Comparison of ENCODE assay signal across 21 cellular contexts in the genomic region with DNA sequence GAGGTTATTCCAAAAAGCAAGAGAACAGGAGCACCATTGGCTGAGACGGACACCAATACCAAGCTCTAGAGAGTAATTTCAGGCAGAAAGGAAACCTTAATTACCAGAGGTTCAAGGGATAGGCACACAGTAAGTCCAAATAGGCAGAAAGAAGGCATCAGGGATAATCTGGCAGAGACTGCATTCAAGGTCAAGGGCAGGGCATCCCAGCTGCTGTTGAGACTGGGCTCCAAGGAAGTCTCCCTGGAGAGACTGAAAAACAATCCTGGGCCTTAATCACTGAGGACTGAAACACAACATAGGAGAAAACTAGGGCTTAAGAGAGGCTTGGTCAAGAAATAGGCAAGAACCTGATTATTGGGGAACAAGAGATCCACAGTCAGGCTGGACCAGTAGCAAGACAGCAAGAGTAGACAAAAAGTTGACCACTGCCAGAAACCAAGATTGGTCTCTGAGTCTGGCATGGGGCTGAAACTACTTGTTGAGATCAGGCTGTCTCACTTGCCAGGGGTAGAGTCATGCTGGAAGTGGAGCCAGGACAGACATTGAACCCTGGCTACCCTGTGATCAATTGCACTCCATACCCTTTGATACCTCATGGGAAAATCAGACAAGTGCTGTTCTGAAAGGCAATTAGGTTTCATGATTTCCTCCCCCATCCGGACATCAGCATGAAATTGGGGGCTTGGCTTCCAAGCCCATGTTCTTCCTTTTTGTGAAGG.
DNase-seq lines count a peak whose midpoint lies in the region; ATAC-seq, FAIRE-seq and TF ChIP-seq lines count a peak whose summit lies in the region.
"Had no signal": no experiment of that assay in that cellular context is flagged by ENCODE, and none has a peak within 500 bp of the region (broad histone marks: within the 10 kb centered on the region; RNA-seq: fewer than 3 reads in every experiment).

No MANE protein-coding gene starts in this region.

- H3K27ac ChIP-seq in H1 (ENCODE audit: low read depth, low read length) = no peak overlapping the region
- no peak overlapping the region for H3K27ac ChIP-seq in neuronal stem cell (replicated peaks; ENCODE audit: low read length)
- H3K27ac ChIP-seq: PC-9, SK-N-MC had no signal

- H3K9ac ChIP-seq in H1 (replicated peaks in 1 of 4; ENCODE audit: extremely low read depth in 1 of 4, low read depth in 3 of 4, low read length in 3 of 4) (no peak overlapping the region), neuronal stem cell (ENCODE audit: low read depth, low read length, poor library complexity) (no peak overlapping the region)

- H3K9me3 ChIP-seq in H1 (ENCODE audit: insufficient read depth in 2 of 2, low read depth in 1 of 2, low read length in 1 of 2) = no peaks in the 10 kb centered on the region
- no peaks in the 10 kb centered on the region for H3K9me3 ChIP-seq in neuronal stem cell (replicated peaks in 1 of 2; ENCODE audit: control insufficient read depth in 2 of 2, insufficient read depth in 1 of 2, low read depth in 1 of 2, low read length in 2 of 2)

- no peaks in the 10 kb centered on the region; a peak in 1 of 7 replicates for H3K27me3 ChIP-seq in H1 (replicated peaks in 1 of 4; ENCODE audit: control insufficient read depth in 3 of 4, extremely low read depth in 1 of 4, insufficient read depth in 3 of 4, low read length in 3 of 4)
- no peaks in the 10 kb centered on the region for H3K27me3 ChIP-seq in neuronal stem cell (ENCODE audit: control insufficient read depth in 3 of 3, insufficient read depth in 3 of 3, low read depth in 1 of 3, low read length in 3 of 3)

- H3K4me3 ChIP-seq in H1 (ENCODE audit: extremely low read depth in 1 of 4, insufficient read depth in 2 of 4, low read depth in 3 of 4, low read length in 4 of 4) (no peak overlapping the region), neuronal stem cell (ENCODE audit: low read length in 2 of 2) (no peak overlapping the region)
- H3K4me3 ChIP-seq: PC-9, SK-N-MC had no signal

- H3K14ac ChIP-seq in H1 (ENCODE audit: insufficient read length) (no peak overlapping the region), neuronal stem cell (ENCODE audit: low read length) (no peak overlapping the region)

- no peak overlapping the region for H3K23ac ChIP-seq in H1 (ENCODE audit: insufficient read length)
- H3K23ac ChIP-seq in neuronal stem cell (ENCODE audit: low read depth, low read length, poor library complexity) = no peak overlapping the region

- CTCF ChIA-PET in H1 (lab: Charles Lee; ENCODE audit: partially characterized antibody) = interaction anchor here (1.1 to 1.8 kb wide), 2 partner anchors 9 to 662 kb away, joined by 3 to 10 read pairs; no protein-coding TSS in a partner anchor

- POLR2A ChIA-PET in H1 (lab: Charles Lee; ENCODE audit: partially characterized antibody) = no interaction called here

- peak; percentile 24 for ATAC-seq in Right ventricle myocardium superior (ENCODE audit: poor library complexity)
- ATAC-seq in left cardiac atrium = no peak
- no peak for ATAC-seq in GM19397 (IDR thresholded peaks at IDR 0.05; ENCODE audit: unreplicated experiment)
- ATAC-seq in HG03378 (IDR thresholded peaks at IDR 0.05; ENCODE audit: unreplicated experiment) = no peak

- TF ChIP-seq POLR2A in H1 (IDR thresholded peaks at IDR 0.05; ENCODE audit: control extremely low read depth in 1 of 2, low read depth in 2 of 2, low read length in 2 of 2) = no peak

- H2BK20ac ChIP-seq in H1 (ENCODE audit: low read length) = no peak overlapping the region

- no peak overlapping the region for H4K91ac ChIP-seq in H1 (replicated peaks; ENCODE audit: insufficient read length, low read length)
- no peak overlapping the region for H4K91ac ChIP-seq in neuronal stem cell (ENCODE audit: low read depth, low read length, poor library complexity)

- no peak overlapping the region for H2BK12ac ChIP-seq in H1 (ENCODE audit: low read depth, low read length)
- peak overlapping the region; percentile 5 for H2BK12ac ChIP-seq in neuronal stem cell (ENCODE audit: low read length)

- no peak overlapping the region for H2BK120ac ChIP-seq in H1 (replicated peaks; ENCODE audit: low read depth, low read length)
- H2BK120ac ChIP-seq in neuronal stem cell (ENCODE audit: low read depth, low read length) = no peak overlapping the region

- no peak for TF ChIP-seq CTCF in H1 (IDR thresholded peaks at IDR 0.05; ENCODE audit: control extremely low read depth in 1 of 3, insufficient read depth in 1 of 3, low read depth in 1 of 3, low read length in 3 of 3)

- no peak overlapping the region for H3K4me2 ChIP-seq in H1 (ENCODE audit: insufficient read depth in 1 of 2, low read depth in 2 of 2, low read length in 2 of 2)
- H3K4me2 ChIP-seq in neuronal stem cell (ENCODE audit: insufficient read depth, low read length, poor library complexity, severe bottlenecking) = no peak overlapping the region
- H3K4me2 ChIP-seq: PC-9 had no signal

- H4K20me1 ChIP-seq in H1 (replicated peaks in 1 of 2; ENCODE audit: control insufficient read depth in 1 of 2, insufficient read depth in 2 of 2, low read length in 2 of 2) = no peaks in the 10 kb centered on the region

- H4K8ac ChIP-seq in H1 (ENCODE audit: extremely low read depth, insufficient read depth, low read length) (no peak overlapping the region), neuronal stem cell (ENCODE audit: low read depth, low read length) (no peak overlapping the region)

- H2AK5ac ChIP-seq in H1 (ENCODE audit: low read depth, low read length) (no peak overlapping the region), neuronal stem cell (ENCODE audit: low read depth, low read length) (peak overlapping the region; percentile 65)

- no peaks in the 10 kb centered on the region for H3K4me1 ChIP-seq in H1 (replicated peaks in 1 of 4; ENCODE audit: control insufficient read depth in 3 of 4, insufficient read depth in 4 of 4, low read length in 3 of 4)
- peaks cover 27 to 28% of the 10 kb centered on the region in 2 donors for H3K4me1 ChIP-seq in neuronal stem cell (ENCODE audit: control insufficient read depth in 2 of 2, insufficient read depth in 1 of 2, low read depth in 1 of 2, low read length in 2 of 2)

- H3K23me2 ChIP-seq in H1 (ENCODE audit: low read depth, low read length) = no peaks in the 10 kb centered on the region

- H2BK5ac ChIP-seq in H1 (ENCODE audit: low read depth, low read length) (no peak overlapping the region), neuronal stem cell (ENCODE audit: low read length) (no peak overlapping the region)

- DNase-seq in Right ventricle myocardium superior (no peak), left cardiac atrium (no peak), H1 (ENCODE audit: low read depth in 1 of 2, low spot score in 2 of 2) (no peak), neuronal stem cell (ENCODE audit: low spot score) (no peak), HCEC 1CT (no peak)
- DNase-seq: CD4-positive, alpha-beta T cell; COR-L47; DMS53; Karpas-422; NCI-H1105; NCI-H1436 treated with DMSO at 0.1 percent for 48 hours; NCI-H1930; NCI-H2107; NCI-H524; NCI-H748 treated with DMSO at 0.1 percent for 48 hours; PC-9; SHP77 treated with DMSO at 0.1 percent for 48 hours had no signal

- intact Hi-C loops in Right ventricle myocardium superior (cut with DNase I) (no loop called here), left cardiac atrium (cut with DNase I) (no loop called here)

- H3K4ac ChIP-seq in H1 (replicated peaks; ENCODE audit: insufficient read length, low read depth, low read length) (no peak overlapping the region), neuronal stem cell (ENCODE audit: low read length) (no peak overlapping the region)

- H4K5ac ChIP-seq in H1 (ENCODE audit: insufficient read length, low read depth, low read length) = no peak overlapping the region

- TF ChIP-seq EP300 in H1 (IDR thresholded peaks at IDR 0.05; ENCODE audit: borderline replicate concordance in 1 of 2, low read depth in 2 of 2, low read length in 2 of 2) = no peak

- H2BK15ac ChIP-seq in H1 (ENCODE audit: low read length) (peak overlapping the region; percentile 81; the same call in 1 of the 2 replicates), neuronal stem cell (ENCODE audit: low read length) (peak overlapping the region; percentile 91)

- WGBS in H1 (ENCODE audit: extremely low coverage in 1 of 2, insufficient coverage in 1 of 2, insufficient read length in 1 of 2, insufficient replicate concordance in 2 of 2, low coverage in 1 of 2, low lambda C conversion rate in 2 of 2, missing lambda C conversion rate in 1 of 2), 2 experiments = 84% methylated on average over 2 of the region's 2 CpGs; no CpG with 5 or more reads in 1 of the 2 experiments
- no CpG with 5 or more reads among the region's 2 CpGs for WGBS in neuronal stem cell (ENCODE audit: extremely low coverage in 2 of 2, insufficient read length in 2 of 2, insufficient replicate concordance in 1 of 2), 2 donors

- no peaks in the 10 kb centered on the region for H3K79me1 ChIP-seq in H1 (ENCODE audit: low read depth, low read length)
- H3K79me1 ChIP-seq in neuronal stem cell (ENCODE audit: low read depth, low read length) = no peaks in the 10 kb centered on the region

- no peaks in the 10 kb centered on the region for H3K79me2 ChIP-seq in H1 (ENCODE audit: control insufficient read depth in 1 of 2, insufficient read depth in 2 of 2, low read length in 2 of 2)

- H3K36me3 ChIP-seq in H1 (ENCODE audit: control insufficient read depth in 2 of 4, insufficient read depth in 4 of 4, low read length in 3 of 4) = no peaks in the 10 kb centered on the region
- H3K36me3 ChIP-seq in neuronal stem cell (replicated peaks in 1 of 2; ENCODE audit: control insufficient read depth in 2 of 2, insufficient read depth in 2 of 2, low read length in 2 of 2) = no peaks in the 10 kb centered on the region

- no peak for FAIRE-seq in H1 (lab: Jason Lieb, UNC)
- FAIRE-seq: H54 had no signal

- no peak overlapping the region for H3K56ac ChIP-seq in H1 (replicated peaks; ENCODE audit: insufficient read length, low read depth, low read length)

- H2AFZ ChIP-seq in H1 (ENCODE audit: low read length) (no peak overlapping the region), neuronal stem cell (ENCODE audit: low read length) (no peak overlapping the region)
- H2AFZ ChIP-seq: PC-9 had no signal

- H3K18ac ChIP-seq in H1 (ENCODE audit: extremely low read depth, low read length) (no peak overlapping the region), neuronal stem cell (ENCODE audit: low read length) (peak overlapping the region; percentile 68)

- TF ChIP-seq RAD21 in H1 (IDR thresholded peaks at IDR 0.05 in 1 of 2, conservative IDR thresholded peaks at IDR 0.05 in 1 of 2; ENCODE audit: low read depth in 2 of 2, low read length in 2 of 2) = no peak

TF ChIP-seq in H1, 55 proteins besides CTCF, POLR2A, EP300 and RAD21 (continues in another document):
- TF ChIP-seq SP2 (IDR thresholded peaks at IDR 0.05; ENCODE audit: low read length) = no peak
- no peak for TF ChIP-seq RXRA (IDR thresholded peaks at IDR 0.05; ENCODE audit: insufficient read depth, low read depth, low read length)
- no peak for TF ChIP-seq NANOG (IDR thresholded peaks at IDR 0.05; ENCODE audit: insufficient read depth, low read depth, low read length, poor library complexity, severe bottlenecking)
- no peak for TF ChIP-seq RFX5 (IDR thresholded peaks at IDR 0.05; ENCODE audit: borderline replicate concordance, low read depth, low read length)
- no peak for TF ChIP-seq CBX8 (IDR thresholded peaks at IDR 0.05; ENCODE audit: borderline replicate concordance, low read depth, low read length)
- no peak for TF ChIP-seq SP1 (IDR thresholded peaks at IDR 0.05; ENCODE audit: low read depth, low read length)
- TF ChIP-seq SUZ12 (IDR thresholded peaks at IDR 0.05; ENCODE audit: low read length) = no peak
